In genomic region chr6:33289784-33290315, GRCh38 we compare ENCODE assay signal across 7 cellular contexts. TPM values are rescaled to one million over a fixed set of nuclear protein-coding genes. Genes with fewer than 3 reads are reported as not detected.
DNase-seq lines count a peak whose midpoint lies in the region; ATAC-seq and TF ChIP-seq lines count a peak whose summit lies in the region.

No MANE protein-coding gene starts in this region.

- peaks cover 30% of the 10 kb centered on the region for H3K36me3 Mint-ChIP-seq in nephron progenitor cell (ENCODE audit: low read depth)

- peak overlapping the region; percentile 29 for H3K27ac Mint-ChIP-seq in nephron progenitor cell

- DNase-seq in MG63, result no peak
- DNase-seq in nephron progenitor cell, result no peak

- peak overlapping the region; percentile 98 for H3K4me3 ChIP-seq in MG63
- peak overlapping the region; percentile 88 to 94 for H3K4me3 ChIP-seq in duodenal mucosa (ENCODE audit: low read depth in 1 of 2, low read length in 2 of 2)

- H3K9ac ChIP-seq in duodenal mucosa (ENCODE audit: low read depth in 1 of 2, low read length in 2 of 2), result peak overlapping the region; percentile 52 to 91

- H3K4me3 Mint-ChIP-seq in nephron progenitor cell, result peak overlapping the region; percentile 98

- no peaks in the 10 kb centered on the region for H3K9me3 Mint-ChIP-seq in nephron progenitor cell

- no peaks in the 10 kb centered on the region for H3K9me3 ChIP-seq in MG63
- H3K9me3 ChIP-seq in duodenal mucosa (ENCODE audit: control insufficient read depth in 1 of 2, low read length in 2 of 2), result no peaks in the 10 kb centered on the region

- peaks cover 91% of the 10 kb centered on the region for H3K36me3 ChIP-seq in MG63
- peaks cover 25 to 49% of the 10 kb centered on the region in 2 donors for H3K36me3 ChIP-seq in duodenal mucosa (ENCODE audit: control insufficient read depth in 1 of 2, insufficient read depth in 2 of 2, low read length in 2 of 2)

- no peak overlapping the region for H3K27ac ChIP-seq in duodenal mucosa (ENCODE audit: low read depth, low read length)

- no peak for TF ChIP-seq CTCF in nephron progenitor cell (IDR thresholded peaks at IDR 0.05)

- H3K4me1 Mint-ChIP-seq in nephron progenitor cell, result peaks cover 49% of the 10 kb centered on the region

- peaks cover 18 to 21% of the 10 kb centered on the region in 2 donors for H3K4me1 ChIP-seq in duodenal mucosa (ENCODE audit: control insufficient read depth in 1 of 2, insufficient read depth in 2 of 2, low read length in 2 of 2)

- peaks cover 2% of the 10 kb centered on the region for H3K27me3 Mint-ChIP-seq in nephron progenitor cell (ENCODE audit: low read depth, poor library complexity)

- no peaks in the 10 kb centered on the region for H3K27me3 ChIP-seq in MG63
- H3K27me3 ChIP-seq in duodenal mucosa (ENCODE audit: control insufficient read depth in 1 of 2, insufficient read depth in 2 of 2, low read length in 2 of 2), result no peaks in the 10 kb centered on the region

- ATAC-seq in GM19468 (IDR thresholded peaks at IDR 0.05; ENCODE audit: extremely low read depth, unreplicated experiment) (peak; percentile 15), HG03097 (IDR thresholded peaks at IDR 0.05; ENCODE audit: low FRiP score, unreplicated experiment) (no peak), GM21576 (IDR thresholded peaks at IDR 0.05; ENCODE audit: unreplicated experiment) (no peak), GM18520 (IDR thresholded peaks at IDR 0.05; ENCODE audit: unreplicated experiment) (no peak)

RNA-seq across cellular contexts. Expression of gene PFDN6, which starts 0.4 kb away (rescaled TPM):
- total RNA-seq in MG63 (2014; rRNA removed; shearing (Covaris generic); ENCODE audit: low replicate concordance), result 488 and 596 TPM in 2 replicates

RNA-seq across cellular contexts. Expression of gene WDR46, which starts 0.8 kb away (rescaled TPM):
- 246 and 303 TPM in 2 replicates for total RNA-seq in MG63 (2014; rRNA removed; shearing (Covaris generic); ENCODE audit: low replicate concordance)

RNA-seq across cellular contexts. Expression of gene RGL2, which starts 8.9 kb away (rescaled TPM):
- 71.9 and 123 TPM in 2 replicates for total RNA-seq in MG63 (2014; rRNA removed; shearing (Covaris generic); ENCODE audit: low replicate concordance)

RNA-seq across cellular contexts. Expression of gene B3GALT4, which starts 12.9 kb away (rescaled TPM):
- total RNA-seq in MG63 (2014; rRNA removed; shearing (Covaris generic); ENCODE audit: low replicate concordance), result 0.49 and 2.0 TPM in 2 replicates

RNA-seq across cellular contexts. Expression of gene RPS18, which starts 18.0 kb away (rescaled TPM):
- total RNA-seq in MG63 (2014; rRNA removed; shearing (Covaris generic); ENCODE audit: low replicate concordance), result 11,886 and 16,367 TPM in 2 replicates
